ENCODE assay signal across 19 cellular contexts in genomic region chr4:189656551-189657165, GRCh38.
"Had no signal": no experiment of that assay in that cellular context is flagged by ENCODE, and none has a peak within 500 bp of the region (broad histone marks: within the 10 kb centered on the region; RNA-seq: fewer than 3 reads in every experiment).

No MANE protein-coding gene starts in this region.

- FAIRE-seq: astrocyte, keratinocyte had no signal

- H3K36me3 ChIP-seq: gastroesophageal sphincter, left ventricle myocardium inferior, right atrium auricular region, tibial nerve, vagina, WERI-Rb-1 had no signal

- H3K36me3 Mint-ChIP-seq: natural killer cell had no signal

- H3K27ac ChIP-seq: gastroesophageal sphincter, left ventricle myocardium inferior, right atrium auricular region, tibial nerve, vagina, WERI-Rb-1 had no signal

- DNase-seq: activated CD4-positive, alpha-beta T cell treated with anti-CD3 and anti-CD28 coated beads, Interleukin-2, amount 50 U/mL, for 48 hours; activated effector memory CD4-positive, alpha-beta T cell treated with Interleukin-2 at 50 U/mL for 16 hours; activated naive CD4-positive, alpha-beta T cell treated with anti-CD3 and anti-CD28 coated beads, Interleukin-2, amount 50 U/mL, for 16 hours; activated T-cell treated with anti-CD3 and anti-CD28 coated beads, Interleukin-2, amount 50 U/mL, for 4 hours; endodermal cell; left ventricle myocardium inferior; natural killer cell; occipital lobe; stimulated activated CD4-positive, alpha-beta T cell treated with anti-CD3 and anti-CD28 coated beads, Interleukin-15, amount 100 ng/mL, for 24 hours; stimulated activated CD4-positive, alpha-beta T cell treated with anti-CD3 and anti-CD28 coated beads, Interleukin-4, amount 100 ng/mL, for 1 hour; stimulated activated naive CD4-positive, alpha-beta T cell; WERI-Rb-1 had no signal

- H3K4me3 ChIP-seq: gastroesophageal sphincter, left ventricle myocardium inferior, right atrium auricular region, tibial nerve, vagina had no signal

- H3K9me3 Mint-ChIP-seq: activated T-cell treated with anti-CD3 and anti-CD28 coated beads, Interleukin-2, amount 50 U/mL, for 4 hours had no signal

- H3K4me3 Mint-ChIP-seq: activated T-cell treated with anti-CD3 and anti-CD28 coated beads, Interleukin-2, amount 50 U/mL, for 4 hours; endodermal cell; natural killer cell had no signal

- H3K27ac Mint-ChIP-seq: endodermal cell, natural killer cell, progenitor cell of endocrine pancreas had no signal

- H3K4me1 Mint-ChIP-seq: endodermal cell, natural killer cell had no signal

- H3K27me3 Mint-ChIP-seq: progenitor cell of endocrine pancreas had no signal

- H3K9me3 ChIP-seq: gastroesophageal sphincter, left ventricle myocardium inferior, right atrium auricular region, tibial nerve, vagina had no signal

- H3K4me1 ChIP-seq: gastroesophageal sphincter, left ventricle myocardium inferior, right atrium auricular region, tibial nerve, vagina had no signal

- H3K27me3 ChIP-seq: gastroesophageal sphincter, right atrium auricular region, tibial nerve, vagina had no signal
